ENCODE assay signal across 17 cellular contexts in genomic region chr22:44865193-44866057, GRCh38.
DNase-seq lines count a peak whose midpoint lies in the region; ATAC-seq, FAIRE-seq and TF ChIP-seq lines count a peak whose summit lies in the region.
"Had no signal": no experiment of that assay in that cellular context is flagged by ENCODE, and none has a peak within 500 bp of the region (broad histone marks: within the 10 kb centered on the region; RNA-seq: fewer than 3 reads in every experiment).

No MANE protein-coding gene starts in this region.

- no peaks in the 10 kb centered on the region for H3K36me3 ChIP-seq in SK-N-SH (replicated peaks in 1 of 2; ENCODE audit: control insufficient read depth in 1 of 2, insufficient read depth in 2 of 2, low read length in 1 of 2)
- H3K36me3 ChIP-seq in H7 (replicated peaks; ENCODE audit: control insufficient read depth, insufficient read depth, low read length), result no peaks in the 10 kb centered on the region; the same call in none of the 2 replicates
- H3K36me3 ChIP-seq in H1 (ENCODE audit: control insufficient read depth in 2 of 4, insufficient read depth in 4 of 4, low read length in 3 of 4), result no peaks in the 10 kb centered on the region; a peak in 1 of 8 replicates
- peaks cover 2 to 40% of the 10 kb centered on the region in 2 donors for H3K36me3 ChIP-seq in neuronal stem cell (replicated peaks in 1 of 2; ENCODE audit: control insufficient read depth in 2 of 2, insufficient read depth in 2 of 2, low read length in 2 of 2)
- H3K36me3 ChIP-seq: BLaER1 had no signal

- H3K9me3 ChIP-seq in SK-N-SH (no peaks in the 10 kb centered on the region), H1 (ENCODE audit: insufficient read depth in 2 of 2, low read depth in 1 of 2, low read length in 1 of 2) (no peaks in the 10 kb centered on the region), neuronal stem cell (replicated peaks in 1 of 2; ENCODE audit: control insufficient read depth in 2 of 2, insufficient read depth in 1 of 2, low read depth in 1 of 2, low read length in 2 of 2) (no peaks in the 10 kb centered on the region)
- H3K9me3 ChIP-seq: BLaER1 had no signal

- H3K27me3 ChIP-seq in SK-N-SH (ENCODE audit: insufficient read depth) (no peaks in the 10 kb centered on the region), H7 (ENCODE audit: control insufficient read depth, insufficient read depth, low read length) (no peaks in the 10 kb centered on the region), H1 (replicated peaks in 1 of 4; ENCODE audit: control insufficient read depth in 3 of 4, extremely low read depth in 1 of 4, insufficient read depth in 3 of 4, low read length in 3 of 4) (no peaks in the 10 kb centered on the region), neuronal stem cell (ENCODE audit: control insufficient read depth in 3 of 3, insufficient read depth in 3 of 3, low read depth in 1 of 3, low read length in 3 of 3) (no peaks in the 10 kb centered on the region)
- H3K27me3 ChIP-seq: BLaER1 had no signal

- H3K23ac ChIP-seq in H1 (ENCODE audit: insufficient read length) (no peak overlapping the region), neuronal stem cell (ENCODE audit: low read depth, low read length, poor library complexity) (peak overlapping the region; percentile 61)

- no peaks in the 10 kb centered on the region for H3K36me3 Mint-ChIP-seq in T-helper 2 cell treated with Interferon-gamma antibody and Interleukin-4, amounts not matched to agents 5 μg/mL and 100 μg/mL, for 36 hours (ENCODE audit: low read depth)
- H3K36me3 Mint-ChIP-seq: CD4-positive, CD25-positive, alpha-beta regulatory T cell had no signal

- no peak overlapping the region for H3K18ac ChIP-seq in H1 (ENCODE audit: extremely low read depth, low read length)
- no peak overlapping the region for H3K18ac ChIP-seq in neuronal stem cell (ENCODE audit: low read length)

- no peak overlapping the region for H2AFZ ChIP-seq in SK-N-SH (ENCODE audit: low read depth)
- no peak overlapping the region for H2AFZ ChIP-seq in H1 (ENCODE audit: low read length)
- no peak overlapping the region for H2AFZ ChIP-seq in neuronal stem cell (ENCODE audit: low read length)

- H3K4ac ChIP-seq in H1 (replicated peaks; ENCODE audit: insufficient read length, low read depth, low read length) (no peak overlapping the region), neuronal stem cell (ENCODE audit: low read length) (no peak overlapping the region)

- H3K9ac ChIP-seq in SK-N-SH (no peak overlapping the region), H1 (replicated peaks in 1 of 4; ENCODE audit: extremely low read depth in 1 of 4, low read depth in 3 of 4, low read length in 3 of 4) (no peak overlapping the region), neuronal stem cell (ENCODE audit: low read depth, low read length, poor library complexity) (peak overlapping the region; percentile 13)
- H3K9ac ChIP-seq: BLaER1 had no signal

- CTCF ChIA-PET in SK-N-SH (lab: Yijun Ruan, JAX), result no interaction called here
- CTCF ChIA-PET in H1 (lab: Charles Lee; ENCODE audit: partially characterized antibody), result interaction anchor here (1.2 kb wide), 2 partner anchors 19 to 40 kb away, joined by 3 read pairs; no protein-coding TSS in a partner anchor

- no peak overlapping the region for H2BK15ac ChIP-seq in H1 (ENCODE audit: low read length)
- H2BK15ac ChIP-seq in neuronal stem cell (ENCODE audit: low read length), result no peak overlapping the region

- no peaks in the 10 kb centered on the region for H3K27me3 Mint-ChIP-seq in T-helper 2 cell treated with Interferon-gamma antibody and Interleukin-4, amounts not matched to agents 5 μg/mL and 100 μg/mL, for 36 hours (ENCODE audit: low read depth)

- ATAC-seq in SK-N-SH treated with all-trans-retinoic acid at 6 μM for 48 hours, result no peak
- ATAC-seq: HCT116, K562 had no signal

- DNase-seq in SK-N-SH, result peak; percentile 21
- peak; percentile 63 for DNase-seq in H7
- DNase-seq in H1 (ENCODE audit: low read depth in 1 of 2, low spot score in 2 of 2), result no peak
- DNase-seq in neuronal stem cell (ENCODE audit: low spot score), result no peak
- no peak for DNase-seq in SW480 (ENCODE audit: low spot score)
- no peak for DNase-seq in T-helper 2 cell treated with Interferon-gamma antibody and Interleukin-4, amounts not matched to agents 5 μg/mL and 100 μg/mL, for 36 hours (ENCODE audit: low spot score)
- DNase-seq in LoVo (ENCODE audit: low spot score), result no peak
- DNase-seq: 8988T; AML-193; CD4-positive, CD25-positive, alpha-beta regulatory T cell; DMS 273 treated with DMSO at 0.1 percent for 48 hours; GOT3 had no signal

- no peak overlapping the region; the same call in 1 of the 2 replicates for H4K8ac ChIP-seq in H1 (ENCODE audit: extremely low read depth, insufficient read depth, low read length)
- H4K8ac ChIP-seq in neuronal stem cell (ENCODE audit: low read depth, low read length), result no peak overlapping the region

- H3K4me1 Mint-ChIP-seq in T-helper 2 cell treated with Interferon-gamma antibody and Interleukin-4, amounts not matched to agents 5 μg/mL and 100 μg/mL, for 36 hours (ENCODE audit: low read depth), result peaks cover 1% of the 10 kb centered on the region
- H3K4me1 Mint-ChIP-seq: CD4-positive, CD25-positive, alpha-beta regulatory T cell had no signal

- H3K14ac ChIP-seq in H1 (ENCODE audit: insufficient read length), result no peak overlapping the region
- H3K14ac ChIP-seq in neuronal stem cell (ENCODE audit: low read length), result no peak overlapping the region

- TF ChIP-seq CTCF in SK-N-SH (IDR thresholded peaks at IDR 0.05) (no peak), H1 (IDR thresholded peaks at IDR 0.05; ENCODE audit: control extremely low read depth in 1 of 3, insufficient read depth in 1 of 3, low read depth in 1 of 3, low read length in 3 of 3) (no peak)

- H3K9me2 ChIP-seq in SK-N-SH, result no peaks in the 10 kb centered on the region

- H3K4me1 ChIP-seq in SK-N-SH (ENCODE audit: control insufficient read depth in 1 of 2, insufficient read depth in 2 of 2, low read depth in 1 of 2, low read length in 1 of 2) (peaks cover 0 to 7% of the 10 kb centered on the region in 2 experiments; a peak in 1 of 4 replicates), H1 (replicated peaks in 1 of 4; ENCODE audit: control insufficient read depth in 3 of 4, insufficient read depth in 4 of 4, low read length in 3 of 4) (peaks cover 0 to 15% (median 4%) of the 10 kb centered on the region in 4 experiments; a peak in 6 of 7 replicates), neuronal stem cell (ENCODE audit: control insufficient read depth in 2 of 2, insufficient read depth in 1 of 2, low read depth in 1 of 2, low read length in 2 of 2) (peaks cover 0 to 13% of the 10 kb centered on the region in 2 donors)

- H3F3A ChIP-seq in SK-N-SH (replicated peaks; ENCODE audit: insufficient read depth), result no peaks in the 10 kb centered on the region

- no peaks in the 10 kb centered on the region for H4K20me1 ChIP-seq in SK-N-SH (ENCODE audit: insufficient read depth)
- H4K20me1 ChIP-seq in H1 (replicated peaks in 1 of 2; ENCODE audit: control insufficient read depth in 1 of 2, insufficient read depth in 2 of 2, low read length in 2 of 2), result peaks cover 0 to 3% of the 10 kb centered on the region in 2 experiments
- H4K20me1 ChIP-seq: BLaER1 had no signal

- no peak overlapping the region for H3K27ac ChIP-seq in SK-N-SH (ENCODE audit: low read depth in 2 of 2, low read length in 1 of 2)
- no peak overlapping the region for H3K27ac ChIP-seq in H1 (ENCODE audit: low read depth, low read length)
- H3K27ac ChIP-seq in neuronal stem cell (replicated peaks; ENCODE audit: low read length), result no peak overlapping the region
- H3K27ac ChIP-seq: BLaER1, HL-60 had no signal

- H4K91ac ChIP-seq in H1 (replicated peaks; ENCODE audit: insufficient read length, low read length) (no peak overlapping the region), neuronal stem cell (ENCODE audit: low read depth, low read length, poor library complexity) (no peak overlapping the region)

- no peak overlapping the region for H3K4me2 ChIP-seq in SK-N-SH
- no peak overlapping the region for H3K4me2 ChIP-seq in H1 (ENCODE audit: insufficient read depth in 1 of 2, low read depth in 2 of 2, low read length in 2 of 2)
- H3K4me2 ChIP-seq in neuronal stem cell (ENCODE audit: insufficient read depth, low read length, poor library complexity, severe bottlenecking), result no peak overlapping the region
- H3K4me2 ChIP-seq: BLaER1 had no signal

- H3K79me2 ChIP-seq in SK-N-SH (ENCODE audit: insufficient read depth) (no peaks in the 10 kb centered on the region), H1 (ENCODE audit: control insufficient read depth in 1 of 2, insufficient read depth in 2 of 2, low read length in 2 of 2) (no peaks in the 10 kb centered on the region)

- H2BK12ac ChIP-seq in H1 (ENCODE audit: low read depth, low read length) (no peak overlapping the region), neuronal stem cell (ENCODE audit: low read length) (no peak overlapping the region)

- H3K4me3 ChIP-seq in SK-N-SH (ENCODE audit: low read depth in 2 of 2, low read length in 1 of 2), result no peak overlapping the region
- no peak overlapping the region for H3K4me3 ChIP-seq in H7 (ENCODE audit: insufficient read depth, low read depth, low read length)
- H3K4me3 ChIP-seq in H1 (ENCODE audit: extremely low read depth in 1 of 4, insufficient read depth in 2 of 4, low read depth in 3 of 4, low read length in 4 of 4), result no peak overlapping the region
- H3K4me3 ChIP-seq in neuronal stem cell (ENCODE audit: low read length in 2 of 2), result no peak overlapping the region
- H3K4me3 ChIP-seq: BLaER1, K562 had no signal

- no peaks in the 10 kb centered on the region for H3K79me1 ChIP-seq in H1 (ENCODE audit: low read depth, low read length)
- H3K79me1 ChIP-seq in neuronal stem cell (ENCODE audit: low read depth, low read length), result no peaks in the 10 kb centered on the region

- H3K56ac ChIP-seq in H1 (replicated peaks; ENCODE audit: insufficient read length, low read depth, low read length), result no peak overlapping the region

- H3K9me3 Mint-ChIP-seq in T-helper 2 cell treated with Interferon-gamma antibody and Interleukin-4, amounts not matched to agents 5 μg/mL and 100 μg/mL, for 36 hours, result no peaks in the 10 kb centered on the region

- no peaks in the 10 kb centered on the region; the same call in 1 of the 2 replicates for H3K23me2 ChIP-seq in H1 (ENCODE audit: low read depth, low read length)

- FAIRE-seq in H1 (lab: Jason Lieb, UNC), result no peak
- FAIRE-seq: K562 had no signal

- no peak for TF ChIP-seq RAD21 in SK-N-SH (IDR thresholded peaks at IDR 0.05; ENCODE audit: low read length)
- no peak for TF ChIP-seq RAD21 in H1 (IDR thresholded peaks at IDR 0.05 in 1 of 2, conservative IDR thresholded peaks at IDR 0.05 in 1 of 2; ENCODE audit: low read depth in 2 of 2, low read length in 2 of 2)

- no peak overlapping the region for H2BK120ac ChIP-seq in H1 (replicated peaks; ENCODE audit: low read depth, low read length)
- H2BK120ac ChIP-seq in neuronal stem cell (ENCODE audit: low read depth, low read length), result no peak overlapping the region

- 0 out of 2 replicates have a peak overlapping the region, but pooled peaks have one; percentile 24 for H2BK5ac ChIP-seq in H1 (ENCODE audit: low read depth, low read length)
- no peak overlapping the region for H2BK5ac ChIP-seq in neuronal stem cell (ENCODE audit: low read length)

- WGBS in SK-N-SH (ENCODE audit: low lambda C conversion rate), result 78% methylated on average over 17 of the region's 31 CpGs
- 89% methylated on average over 25 of the region's 31 CpGs; no CpG with 5 or more reads in 1 of the 2 experiments for WGBS in H1 (ENCODE audit: extremely low coverage in 1 of 2, insufficient coverage in 1 of 2, insufficient read length in 1 of 2, insufficient replicate concordance in 2 of 2, low coverage in 1 of 2, low lambda C conversion rate in 2 of 2, missing lambda C conversion rate in 1 of 2), 2 experiments
- no CpG with 5 or more reads among the region's 31 CpGs for WGBS in neuronal stem cell (ENCODE audit: extremely low coverage in 2 of 2, insufficient read length in 2 of 2, insufficient replicate concordance in 1 of 2), 2 donors

- no peak for TF ChIP-seq POLR2A in H1 (IDR thresholded peaks at IDR 0.05; ENCODE audit: control extremely low read depth in 1 of 2, low read depth in 2 of 2, low read length in 2 of 2)

- H3K4me3 Mint-ChIP-seq in T-helper 2 cell treated with Interferon-gamma antibody and Interleukin-4, amounts not matched to agents 5 μg/mL and 100 μg/mL, for 36 hours, result no peak overlapping the region
- H3K4me3 Mint-ChIP-seq: CD4-positive, CD25-positive, alpha-beta regulatory T cell had no signal

- POLR2A ChIA-PET in SK-N-SH (lab: Yijun Ruan, JAX), result no interaction called here
- POLR2A ChIA-PET in H1 (lab: Charles Lee; ENCODE audit: partially characterized antibody), result interaction anchor here (0.5 to 1.5 kb wide), 3 partner anchors 11 to 143 kb away, joined by 3 to 4 read pairs (median 3); no protein-coding TSS in a partner anchor

- H3K27ac Mint-ChIP-seq in T-helper 2 cell treated with Interferon-gamma antibody and Interleukin-4, amounts not matched to agents 5 μg/mL and 100 μg/mL, for 36 hours, result no peak overlapping the region
- H3K27ac Mint-ChIP-seq: CD4-positive, CD25-positive, alpha-beta regulatory T cell had no signal

- H4K5ac ChIP-seq in H1 (ENCODE audit: insufficient read length, low read depth, low read length), result no peak overlapping the region

- TF ChIP-seq EP300 in SK-N-SH (IDR thresholded peaks at IDR 0.05; ENCODE audit: borderline replicate concordance in 1 of 2, low read depth in 1 of 2, low read length in 1 of 2) (no peak), H1 (IDR thresholded peaks at IDR 0.05; ENCODE audit: borderline replicate concordance in 1 of 2, low read depth in 2 of 2, low read length in 2 of 2) (no peak)

- H2BK20ac ChIP-seq in H1 (ENCODE audit: low read length), result no peak overlapping the region

- H2AK5ac ChIP-seq in H1 (ENCODE audit: low read depth, low read length), result 0 out of 2 replicates have a peak overlapping the region, but pooled peaks have one; percentile 53
- peak overlapping the region; percentile 26 for H2AK5ac ChIP-seq in neuronal stem cell (ENCODE audit: low read depth, low read length)

Comparison
In these comparisons a context has a peak if more than half of its experiments do, and no peak if none do; other contexts are left out.
1. DNase-seq: peak in SK-N-SH (single experiment) and H7 (single experiment); none in H1 (0 of 2), neuronal stem cell (single experiment), SW480 (single experiment), T-helper 2 cell treated with Interferon-gamma antibody and Interleukin-4, amounts not matched to agents 5 μg/mL and 100 μg/mL, for 36 hours (single experiment) and LoVo (single experiment).
2. Of the 17 proteins assayed by ChIP-seq in both H1 and SK-N-SH: peak only in H1: USF2; only in SK-N-SH: none; in both: none; in neither: 16.